Comparison of ENCODE assay signal across 12 cellular contexts in genomic region chr20:4006640-4007039, GRCh38. TPM values are rescaled to one million over a fixed set of nuclear protein-coding genes. Genes with fewer than 3 reads are reported as not detected.
DNase-seq lines count a peak whose midpoint lies in the region; ATAC-seq and TF ChIP-seq lines count a peak whose summit lies in the region.
"Had no signal": no experiment of that assay in that cellular context is flagged by ENCODE, and none has a peak within 500 bp of the region (broad histone marks: within the 10 kb centered on the region; RNA-seq: fewer than 3 reads in every experiment).

No MANE protein-coding gene starts in this region.

- peak in 1 of 2 experiments; percentile 9; a peak in 1 of 4 replicates for TF ChIP-seq EP300 in SK-N-SH (IDR thresholded peaks at IDR 0.05; ENCODE audit: borderline replicate concordance in 1 of 2, low read depth in 1 of 2, low read length in 1 of 2)
- no peak for TF ChIP-seq EP300 in tibial nerve (IDR thresholded peaks at IDR 0.05)

- H3K27me3 Mint-ChIP-seq in CD8-positive, alpha-beta memory T cell, result no peaks in the 10 kb centered on the region
- H3K27me3 Mint-ChIP-seq: activated CD4-positive, alpha-beta memory T cell treated with anti-CD3 and anti-CD28 coated beads, Interleukin-2, amount 10 ng/mL, durations not matched to agents 7 days and 5 days had no signal

- no peaks in the 10 kb centered on the region for H3K36me3 ChIP-seq in CD8-positive, alpha-beta memory T cell (ENCODE audit: insufficient read depth, low read length)
- peaks cover 0 to 15% of the 10 kb centered on the region in 2 experiments for H3K36me3 ChIP-seq in SK-N-SH (replicated peaks in 1 of 2; ENCODE audit: control insufficient read depth in 1 of 2, insufficient read depth in 2 of 2, low read length in 1 of 2)
- peaks cover 16% of the 10 kb centered on the region for H3K36me3 ChIP-seq in osteoblast (ENCODE audit: insufficient read depth, low read length)
- H3K36me3 ChIP-seq in tibial nerve, result peaks cover 0 to 13% (median 0%) of the 10 kb centered on the region in 3 donors

- H3K4me2 ChIP-seq in SK-N-SH (no peak overlapping the region), osteoblast (ENCODE audit: insufficient read depth, low read length) (no peak overlapping the region)

- no peaks in the 10 kb centered on the region for H3K27me3 ChIP-seq in CD8-positive, alpha-beta memory T cell (ENCODE audit: insufficient read depth, low read length, poor library complexity, severe bottlenecking)
- no peaks in the 10 kb centered on the region for H3K27me3 ChIP-seq in SK-N-SH (ENCODE audit: insufficient read depth)
- no peaks in the 10 kb centered on the region for H3K27me3 ChIP-seq in osteoblast (ENCODE audit: insufficient read depth, low read length)
- no peaks in the 10 kb centered on the region for H3K27me3 ChIP-seq in tibial nerve
- H3K27me3 ChIP-seq in foreskin keratinocyte, result no peaks in the 10 kb centered on the region

- H3K4me3 Mint-ChIP-seq in CD8-positive, alpha-beta memory T cell, result no peak overlapping the region
- H3K4me3 Mint-ChIP-seq: activated CD4-positive, alpha-beta memory T cell treated with anti-CD3 and anti-CD28 coated beads, Interleukin-2, amount 10 ng/mL, durations not matched to agents 7 days and 5 days had no signal

- POLR2A ChIA-PET in CD8-positive, alpha-beta memory T cell (lab: Charles Lee), result interaction anchor here (0.6 kb wide), 1 partner anchor 60 kb away, joined by 3 read pairs; no protein-coding TSS in a partner anchor
- POLR2A ChIA-PET in SK-N-SH (lab: Yijun Ruan, JAX), result no interaction called here

- TF ChIP-seq POLR2A in tibial nerve (IDR thresholded peaks at IDR 0.05), result no peak

- no peak for TF ChIP-seq RAD21 in SK-N-SH (IDR thresholded peaks at IDR 0.05; ENCODE audit: low read length)

- H3K36me3 Mint-ChIP-seq in CD8-positive, alpha-beta memory T cell, result peaks cover 4 to 8% (median 5%) of the 10 kb centered on the region in 3 donors

- H3K9ac ChIP-seq in SK-N-SH, result no peak overlapping the region

- peak overlapping the region; percentile 12 for H3K27ac ChIP-seq in CD8-positive, alpha-beta memory T cell (ENCODE audit: low read depth, low read length)
- H3K27ac ChIP-seq in SK-N-SH (ENCODE audit: low read depth in 2 of 2, low read length in 1 of 2) (peak overlapping the region in 1 of 2 experiments; percentile 56; a peak in 2 of 4 replicates), osteoblast (ENCODE audit: low read depth, low read length) (no peak overlapping the region), tibial nerve (peak overlapping the region in 2 of 4 donors; percentile 14 to 34), foreskin keratinocyte (no peak overlapping the region)

- intact Hi-C loops in Right ventricle myocardium superior (cut with DNase I), result no loop called here

- TF ChIP-seq CTCF in SK-N-SH (IDR thresholded peaks at IDR 0.05), result no peak
- no peak for TF ChIP-seq CTCF in osteoblast (IDR thresholded peaks at IDR 0.05; ENCODE audit: extremely low read depth, low read depth, low read length)
- TF ChIP-seq CTCF in tibial nerve (IDR thresholded peaks at IDR 0.05), result no peak
- TF ChIP-seq CTCF in foreskin keratinocyte (conservative IDR thresholded peaks at IDR 0.05), result no peak

- H3K9me3 ChIP-seq in CD8-positive, alpha-beta memory T cell (ENCODE audit: low read length), result no peaks in the 10 kb centered on the region
- H3K9me3 ChIP-seq in SK-N-SH (no peaks in the 10 kb centered on the region), osteoblast (ENCODE audit: low read depth, low read length) (no peaks in the 10 kb centered on the region), tibial nerve (no peaks in the 10 kb centered on the region)

- DNase-seq in CD8-positive, alpha-beta memory T cell, result no peak
- DNase-seq in SK-N-SH, result peak; percentile 34
- DNase-seq in Right ventricle myocardium superior, result peak; percentile 83
- DNase-seq in pons (ENCODE audit: low spot score), result peak; percentile 59
- DNase-seq in osteoblast (ENCODE audit: insufficient read length, low spot score, missing footprints), result no peak
- DNase-seq in NCI-H2227 treated with DMSO at 0.1 percent for 48 hours (lab: John Stamatoyannopoulos, UW), result no peak
- no peak for DNase-seq in tibial nerve (ENCODE audit: low spot score in 2 of 2)
- DNase-seq in foreskin keratinocyte, result no peak
- DNase-seq: activated CD4-positive, alpha-beta memory T cell treated with anti-CD3 and anti-CD28 coated beads, Interleukin-2, amount 10 ng/mL, durations not matched to agents 7 days and 5 days; Calu3; GOT3; NCI-H1436 treated with DMSO at 0.1 percent for 48 hours had no signal

- WGBS in SK-N-SH (ENCODE audit: low lambda C conversion rate), result 26% methylated on average over 1 of the region's 1 CpG
- WGBS in tibial nerve, 2 donors, result 21 to 22% methylated on average over 1 of the region's 1 CpG

- H3K9me3 Mint-ChIP-seq in CD8-positive, alpha-beta memory T cell, result no peaks in the 10 kb centered on the region
- H3K9me3 Mint-ChIP-seq: activated CD4-positive, alpha-beta memory T cell treated with anti-CD3 and anti-CD28 coated beads, Interleukin-2, amount 10 ng/mL, durations not matched to agents 7 days and 5 days had no signal

- no peaks in the 10 kb centered on the region for H3F3A ChIP-seq in SK-N-SH (replicated peaks; ENCODE audit: insufficient read depth)

- no peaks in the 10 kb centered on the region for H3K4me1 ChIP-seq in CD8-positive, alpha-beta memory T cell (ENCODE audit: insufficient read depth, low read length)
- H3K4me1 ChIP-seq in SK-N-SH (ENCODE audit: control insufficient read depth in 1 of 2, insufficient read depth in 2 of 2, low read depth in 1 of 2, low read length in 1 of 2) (peaks cover 10 to 12% of the 10 kb centered on the region in 2 experiments; a peak in 3 of 4 replicates), osteoblast (ENCODE audit: insufficient read depth, low read length) (peaks cover 15% of the 10 kb centered on the region), tibial nerve (peaks cover 0 to 23% (median 5%) of the 10 kb centered on the region in 4 donors), foreskin keratinocyte (peaks cover 7% of the 10 kb centered on the region)

- ATAC-seq in Right ventricle myocardium superior (ENCODE audit: poor library complexity), result peak; percentile 96
- ATAC-seq in foreskin keratinocyte, result no peak

- H2AFZ ChIP-seq in SK-N-SH (ENCODE audit: low read depth) (no peak overlapping the region), osteoblast (ENCODE audit: low read length) (no peak overlapping the region)

- H3K27ac Mint-ChIP-seq in CD8-positive, alpha-beta memory T cell, result no peak overlapping the region
- H3K27ac Mint-ChIP-seq: activated CD4-positive, alpha-beta memory T cell treated with anti-CD3 and anti-CD28 coated beads, Interleukin-2, amount 10 ng/mL, durations not matched to agents 7 days and 5 days had no signal

- H3K9me2 ChIP-seq in SK-N-SH, result no peaks in the 10 kb centered on the region

- peaks cover 11 to 43% (median 43%) of the 10 kb centered on the region in 3 donors for H3K4me1 Mint-ChIP-seq in CD8-positive, alpha-beta memory T cell

- no peak overlapping the region for H3K4me3 ChIP-seq in CD8-positive, alpha-beta memory T cell (ENCODE audit: low read length)
- H3K4me3 ChIP-seq in SK-N-SH (ENCODE audit: low read depth in 2 of 2, low read length in 1 of 2) (no peak overlapping the region), osteoblast (ENCODE audit: insufficient read depth, low read length) (no peak overlapping the region), tibial nerve (no peak overlapping the region)

- H3K79me2 ChIP-seq in SK-N-SH (ENCODE audit: insufficient read depth), result peaks cover 96% of the 10 kb centered on the region
- H3K79me2 ChIP-seq in osteoblast (ENCODE audit: insufficient read depth, low read length), result peaks cover 93% of the 10 kb centered on the region

- CTCF ChIA-PET in CD8-positive, alpha-beta memory T cell (lab: Charles Lee), result interaction anchor here (1.2 to 9.8 kb wide), 2 partner anchors 15 to 78 kb away, joined by 4 to 65 read pairs; no protein-coding TSS in a partner anchor
- CTCF ChIA-PET in SK-N-SH (lab: Yijun Ruan, JAX), result interaction anchor here (0.7 to 1.4 kb wide), 7 partner anchors 9 to 220 kb away, joined by 3 to 5 read pairs (median 4); partner anchors contain the start of gene CENPB

- H4K20me1 ChIP-seq in SK-N-SH (ENCODE audit: insufficient read depth) (peaks cover 53% of the 10 kb centered on the region), osteoblast (ENCODE audit: insufficient read depth, low read length) (peaks cover 20% of the 10 kb centered on the region)

TF ChIP-seq in SK-N-SH, 30 proteins besides CTCF, POLR2A, EP300 and RAD21:
- TF ChIP-seq RCOR1 (IDR thresholded peaks at IDR 0.05; ENCODE audit: low read length) (peak; percentile 29; the same call in 1 of the 2 replicates), IRF3 (IDR thresholded peaks at IDR 0.05; ENCODE audit: low read depth, low read length) (no peak), NFIC (IDR thresholded peaks at IDR 0.05; ENCODE audit: borderline replicate concordance) (peak; percentile 20; the same call in 1 of the 2 replicates), TEAD4 (IDR thresholded peaks at IDR 0.05; ENCODE audit: borderline replicate concordance, insufficient read depth) (no peak), TCF12 (IDR thresholded peaks at IDR 0.05) (peak; percentile 47; the same call in 1 of the 2 replicates)

RNA-seq across cellular contexts. Expression of gene RNF24, which starts 8.7 kb away (rescaled TPM):
- 10 to 100 TPM; 11.4 TPM for total RNA-seq in CD8-positive, alpha-beta memory T cell
- polyA plus RNA-seq in CD8-positive, alpha-beta memory T cell, result 17.4 TPM
- polyA plus RNA-seq in SK-N-SH (2012; rRNA removed) (6.9 and 7.9 TPM in 2 replicates), foreskin keratinocyte (5.3 and 6.2 TPM in 2 replicates)
- polyA plus RNA-seq in SK-N-SH (2012; cell fraction: cytosol; rRNA removed), result 7.3 and 8.1 TPM in 2 replicates
- 9.7 and 9.9 TPM in 2 replicates for polyA plus RNA-seq in SK-N-SH (2012; cell fraction: nucleus; rRNA removed)
- total RNA-seq in Right ventricle myocardium superior (4.8 TPM), osteoblast (22.4 and 25.6 TPM in 2 replicates), tibial nerve (10 to 100 TPM; 17.0 to 25.5 (median 19.6) TPM), foreskin keratinocyte (7.7 and 11.4 TPM in 2 replicates)

Comparison
In these comparisons a context has a peak if more than half of its experiments do, and no peak if none do; other contexts are left out.
1. DNase-seq: peak in SK-N-SH (single experiment), Right ventricle myocardium superior (single experiment) and pons (single experiment); none in CD8-positive, alpha-beta memory T cell (0 of 5), osteoblast (single experiment), NCI-H2227 treated with DMSO at 0.1 percent for 48 hours (single experiment), tibial nerve (0 of 2) and foreskin keratinocyte (0 of 2).